Comparison of ENCODE assay signal across 2 cellular contexts in genomic region chr1:33471416-33471815, GRCh38.
TF ChIP-seq lines count a peak whose summit lies in the region.

No MANE protein-coding gene starts in this region.

TF ChIP-seq in HCT116, 20 proteins besides CTCF, POLR2A, EP300 and RAD21:
- TF ChIP-seq EZH2 (IDR thresholded peaks at IDR 0.05) (no peak), YY1 (IDR thresholded peaks at IDR 0.05; ENCODE audit: extremely low read depth, insufficient replicate concordance, low read depth, low read length) (no peak), MAX (IDR thresholded peaks at IDR 0.05) (no peak), ATF3 (IDR thresholded peaks at IDR 0.05) (no peak), EZH2phosphoT487 (IDR thresholded peaks at IDR 0.05; ENCODE audit: borderline replicate concordance) (no peak), CEBPB (IDR thresholded peaks at IDR 0.05; ENCODE audit: low read depth) (no peak), CBX3 (IDR thresholded peaks at IDR 0.05; ENCODE audit: low read depth) (no peak), EGR1 (IDR thresholded peaks at IDR 0.05; ENCODE audit: low read depth) (no peak), ELF1 (IDR thresholded peaks at IDR 0.05; ENCODE audit: borderline replicate concordance, low read depth) (no peak), SP1 (IDR thresholded peaks at IDR 0.05; ENCODE audit: low read depth) (no peak), ZNF274 (IDR thresholded peaks at IDR 0.05; ENCODE audit: low read depth, low read length) (no peak), FOSL1 (IDR thresholded peaks at IDR 0.05; ENCODE audit: low read depth) (no peak), ZBTB33 (IDR thresholded peaks at IDR 0.05; ENCODE audit: extremely low read depth, insufficient replicate concordance, low read length) (no peak), SRF (IDR thresholded peaks at IDR 0.05; ENCODE audit: low read depth) (no peak)

TF ChIP-seq in GM12878, 131 proteins besides CTCF, POLR2A, EP300 and RAD21:
- TF ChIP-seq MYB (IDR thresholded peaks at IDR 0.05; ENCODE audit: borderline replicate concordance, low read depth, low read length) (no peak), MLLT1 (IDR thresholded peaks at IDR 0.05) (no peak), NR2F1 (conservative IDR thresholded peaks at IDR 0.05) (no peak), GATAD2B (conservative IDR thresholded peaks at IDR 0.05; ENCODE audit: low read depth) (no peak), USF1 (IDR thresholded peaks at IDR 0.05; ENCODE audit: borderline replicate concordance, extremely low read length, insufficient read depth, low read depth, low read length) (no peak), RELB (IDR thresholded peaks at IDR 0.05; ENCODE audit: low read depth) (no peak), ZNF274 (IDR thresholded peaks at IDR 0.05; ENCODE audit: insufficient read depth, insufficient read length) (no peak), USF2 (IDR thresholded peaks at IDR 0.05; ENCODE audit: borderline replicate concordance, low read depth, low read length) (no peak), BCL3 (IDR thresholded peaks at IDR 0.05; ENCODE audit: borderline replicate concordance, insufficient read depth, low read depth, low read length, poor library complexity, severe bottlenecking) (no peak), TCF7 (IDR thresholded peaks at IDR 0.05; ENCODE audit: borderline replicate concordance) (no peak), EGR1 (IDR thresholded peaks at IDR 0.05; ENCODE audit: borderline replicate concordance in 1 of 2, low read depth in 2 of 2, low read length in 2 of 2) (no peak), MYC (IDR thresholded peaks at IDR 0.05; ENCODE audit: insufficient read depth, insufficient read length, insufficient replicate concordance, low read length, severe bottlenecking) (no peak), E4F1 (IDR thresholded peaks at IDR 0.05; ENCODE audit: borderline replicate concordance, partially characterized antibody) (no peak), RBBP5 (conservative IDR thresholded peaks at IDR 0.05) (no peak)
